8 cellular contexts compared by ENCODE assay signal in genomic region chr21:29073222-29074006, GRCh38. TPM values are rescaled to one million over a fixed set of nuclear protein-coding genes. Genes with fewer than 3 reads are reported as not detected.
DNase-seq lines count a peak whose midpoint lies in the region; FAIRE-seq and TF ChIP-seq lines count a peak whose summit lies in the region.

Gene CCT8, minus strand, starts transcription at chr21:29073648. Its CDS starts 58 bp downstream, at chr21:29073590.

- TF ChIP-seq POLR2A in NB4 (IDR thresholded peaks at IDR 0.05; ENCODE audit: extremely low read depth, insufficient read length) = peak; percentile 89

- H3K36me3 Mint-ChIP-seq in HFFc6 (ENCODE audit: low read depth) = peaks cover 28% of the 10 kb centered on the region
- H3K36me3 Mint-ChIP-seq in activated naive CD4-positive, alpha-beta T cell treated with anti-CD3 and anti-CD28 coated beads, Interleukin-2, amount 10 ng/mL, durations not matched to agents 7 days and 5 days = peaks cover 23% of the 10 kb centered on the region

- peak; percentile 98 for DNase-seq in GM04503 (ENCODE audit: low read depth)
- DNase-seq in HFFc6 = peak; percentile 100
- peak; percentile 99 for DNase-seq in NB4 (ENCODE audit: low read depth)
- DNase-seq in SK-N-MC (ENCODE audit: low read depth, low spot score) = peak; percentile 95
- DNase-seq in activated naive CD4-positive, alpha-beta T cell treated with anti-CD3 and anti-CD28 coated beads, Interleukin-2, amount 10 ng/mL, durations not matched to agents 7 days and 5 days = peak; percentile 100
- peak; percentile 89 to 94 for DNase-seq in frontal cortex (ENCODE audit: low spot score in 2 of 2)
- peak; percentile 98 for DNase-seq in neuronal stem cell (ENCODE audit: low spot score)

- no peak for TF ChIP-seq CTCF in HFFc6 (IDR thresholded peaks at IDR 0.05)
- no peak for TF ChIP-seq CTCF in NB4 (IDR thresholded peaks at IDR 0.05; ENCODE audit: low read depth, low read length)
- TF ChIP-seq CTCF in subcutaneous adipose tissue (IDR thresholded peaks at IDR 0.05; ENCODE audit: low read depth) = no peak

- H2BK15ac ChIP-seq in neuronal stem cell (ENCODE audit: low read length) = no peak within 1 kb of the TSS

- peak within 1 kb of the TSS; percentile 97 for H3K18ac ChIP-seq in neuronal stem cell (ENCODE audit: low read length)

- peak within 1 kb of the TSS; percentile 99 for H3K27ac Mint-ChIP-seq in HFFc6
- peak within 1 kb of the TSS; percentile 98 for H3K27ac Mint-ChIP-seq in activated naive CD4-positive, alpha-beta T cell treated with anti-CD3 and anti-CD28 coated beads, Interleukin-2, amount 10 ng/mL, durations not matched to agents 7 days and 5 days

- peak within 1 kb of the TSS; percentile 100 for H3K4me3 Mint-ChIP-seq in HFFc6
- H3K4me3 Mint-ChIP-seq in activated naive CD4-positive, alpha-beta T cell treated with anti-CD3 and anti-CD28 coated beads, Interleukin-2, amount 10 ng/mL, durations not matched to agents 7 days and 5 days = peak within 1 kb of the TSS; percentile 97

- peak within 1 kb of the TSS; percentile 49 for H2BK5ac ChIP-seq in neuronal stem cell (ENCODE audit: low read length)

- no peak within 1 kb of the TSS for H3K14ac ChIP-seq in neuronal stem cell (ENCODE audit: low read length)

- H3K27me3 Mint-ChIP-seq in HFFc6 (ENCODE audit: insufficient read depth) = peaks cover 3% of the 10 kb centered on the region
- H3K27me3 Mint-ChIP-seq in activated naive CD4-positive, alpha-beta T cell treated with anti-CD3 and anti-CD28 coated beads, Interleukin-2, amount 10 ng/mL, durations not matched to agents 7 days and 5 days = peaks cover 4% of the 10 kb centered on the region

- H3K36me3 ChIP-seq in SK-N-MC (ENCODE audit: insufficient read depth, low read length) = peaks cover 39% of the 10 kb centered on the region
- H3K36me3 ChIP-seq in neuronal stem cell (replicated peaks in 1 of 2; ENCODE audit: control insufficient read depth in 2 of 2, insufficient read depth in 2 of 2, low read length in 2 of 2) = peaks cover 0 to 33% of the 10 kb centered on the region in 2 donors

- H2BK12ac ChIP-seq in neuronal stem cell (ENCODE audit: low read length) = no peak within 1 kb of the TSS

- peak within 1 kb of the TSS; percentile 90 for H3K23ac ChIP-seq in neuronal stem cell (ENCODE audit: low read depth, low read length, poor library complexity)

- H3K27ac ChIP-seq in SK-N-MC = peak within 1 kb of the TSS; percentile 82
- H3K27ac ChIP-seq in neuronal stem cell (replicated peaks; ENCODE audit: low read length) = peak within 1 kb of the TSS; percentile 70

- no peaks in the 10 kb centered on the region for H3K27me3 ChIP-seq in neuronal stem cell (ENCODE audit: control insufficient read depth in 3 of 3, insufficient read depth in 3 of 3, low read depth in 1 of 3, low read length in 3 of 3)

- H2BK120ac ChIP-seq in neuronal stem cell (ENCODE audit: low read depth, low read length) = no peak within 1 kb of the TSS

- H3K9me3 ChIP-seq in SK-N-MC (ENCODE audit: low read depth, low read length) (no peaks in the 10 kb centered on the region), neuronal stem cell (replicated peaks in 1 of 2; ENCODE audit: control insufficient read depth in 2 of 2, insufficient read depth in 1 of 2, low read depth in 1 of 2, low read length in 2 of 2) (no peaks in the 10 kb centered on the region)

- H2AFZ ChIP-seq in neuronal stem cell (ENCODE audit: low read length) = peak within 1 kb of the TSS; percentile 86

- H3K4ac ChIP-seq in neuronal stem cell (ENCODE audit: low read length) = no peak within 1 kb of the TSS

- H3K9me3 Mint-ChIP-seq in HFFc6 = no peaks in the 10 kb centered on the region
- peaks cover 5% of the 10 kb centered on the region for H3K9me3 Mint-ChIP-seq in activated naive CD4-positive, alpha-beta T cell treated with anti-CD3 and anti-CD28 coated beads, Interleukin-2, amount 10 ng/mL, durations not matched to agents 7 days and 5 days

- peak within 1 kb of the TSS; percentile 66 for H3K4me2 ChIP-seq in neuronal stem cell (ENCODE audit: insufficient read depth, low read length, poor library complexity, severe bottlenecking)

- H4K91ac ChIP-seq in neuronal stem cell (ENCODE audit: low read depth, low read length, poor library complexity) = no peak within 1 kb of the TSS

- no peak within 1 kb of the TSS for H4K8ac ChIP-seq in neuronal stem cell (ENCODE audit: low read depth, low read length)

- H3K4me1 ChIP-seq in neuronal stem cell (ENCODE audit: control insufficient read depth in 2 of 2, insufficient read depth in 1 of 2, low read depth in 1 of 2, low read length in 2 of 2) = peaks cover 4 to 10% of the 10 kb centered on the region in 2 donors

- H3K9ac ChIP-seq in SK-N-MC (ENCODE audit: insufficient read length) (peak within 1 kb of the TSS; percentile 99), neuronal stem cell (ENCODE audit: low read depth, low read length, poor library complexity) (peak within 1 kb of the TSS; percentile 99)

- peaks cover 56% of the 10 kb centered on the region for H3K4me1 Mint-ChIP-seq in HFFc6 (ENCODE audit: low read depth)
- peaks cover 65% of the 10 kb centered on the region for H3K4me1 Mint-ChIP-seq in activated naive CD4-positive, alpha-beta T cell treated with anti-CD3 and anti-CD28 coated beads, Interleukin-2, amount 10 ng/mL, durations not matched to agents 7 days and 5 days

- peaks cover 3% of the 10 kb centered on the region for H3K79me1 ChIP-seq in neuronal stem cell (ENCODE audit: low read depth, low read length)

- no peak within 1 kb of the TSS for H2AK5ac ChIP-seq in neuronal stem cell (ENCODE audit: low read depth, low read length)

- no CpG with 5 or more reads among the region's 62 CpGs for WGBS in neuronal stem cell (ENCODE audit: extremely low coverage in 2 of 2, insufficient read length in 2 of 2, insufficient replicate concordance in 1 of 2), 2 donors

- H3K4me3 ChIP-seq in NB4 (ENCODE audit: low read depth, low read length) (peak within 1 kb of the TSS; percentile 89), SK-N-MC (peak within 1 kb of the TSS; percentile 88), neuronal stem cell (ENCODE audit: low read length in 2 of 2) (peak within 1 kb of the TSS; percentile 75 to 95)

- no peak for FAIRE-seq in frontal cortex (lab: Jason Lieb, UNC)

- CTCF ChIA-PET in activated naive CD4-positive, alpha-beta T cell treated with anti-CD3 and anti-CD28 coated beads, Interleukin-2, amount 10 ng/mL, durations not matched to agents 7 days and 5 days (lab: Charles Lee) = interaction anchor here (1.4 kb wide), 1 partner anchor 298 kb away, joined by 3 read pairs; no protein-coding TSS in a partner anchor

RNA-seq across cellular contexts. Expression of gene CCT8, which starts in this region (rescaled TPM):
- total RNA-seq in HFFc6 (2021; fragmentation: NEBNext Ultra II Directional; extraction: Animal tissue kit (Norgen Biotek cat#: 25700)) = 100 to 1,000 TPM; 209 to 258 (median 227) TPM
- total RNA-seq in frontal cortex (262 TPM), subcutaneous adipose tissue (100 to 1,000 TPM in 2 of 4 donors, 10 to 100 TPM in 2; 69.1 to 135 (median 102) TPM)
- polyA plus RNA-seq in neuronal stem cell (2013, experiment 1 of 2) = 277 TPM
- 277 TPM for polyA plus RNA-seq in neuronal stem cell (2013, experiment 2 of 2)

Comparison
In these comparisons a context has a peak if more than half of its experiments do, and no peak if none do; other contexts are left out.
1. Peak in every context shown above with its lines: DNase-seq, H3K4me3 ChIP-seq and H3K27ac ChIP-seq.